2 cellular contexts compared by ENCODE assay signal in genomic region chr1:214068979-214069378, GRCh38.
TF ChIP-seq lines count a peak whose summit lies in the region.

No MANE protein-coding gene starts in this region.

TF ChIP-seq in HepG2, 621 proteins besides CTCF, POLR2A, EP300 and RAD21 (continued from another document and continues in another):
- TF ChIP-seq FOXA1 (IDR thresholded peaks at IDR 0.05) = no peak
- peak; percentile 64 for TF ChIP-seq FOXA1 (CRISPR knock-in tag; IDR thresholded peaks at IDR 0.05)
- TF ChIP-seq ZNF550 (CRISPR knock-in tag; IDR thresholded peaks at IDR 0.05; ENCODE audit: borderline replicate concordance) = no peak
- peak; percentile 62; the same call in 1 of the 2 replicates for TF ChIP-seq NR2F2 (IDR thresholded peaks at IDR 0.05; ENCODE audit: borderline replicate concordance, low read depth)
- peak; percentile 35 for TF ChIP-seq NR2F6 (IDR thresholded peaks at IDR 0.05)
- TF ChIP-seq NR2F6 (CRISPR knock-in tag; IDR thresholded peaks at IDR 0.05) = peak; percentile 62
- TF ChIP-seq ZGPAT (CRISPR knock-in tag; IDR thresholded peaks at IDR 0.05) = 0 out of 2 replicates have a peak, but pooled peaks have one; percentile 12
- peak; percentile 67 for TF ChIP-seq SKI (IDR thresholded peaks at IDR 0.05; ENCODE audit: partially characterized antibody)
- TF ChIP-seq ZFP1 (CRISPR knock-in tag; IDR thresholded peaks at IDR 0.05) = no peak
- TF ChIP-seq, protein P1, sequence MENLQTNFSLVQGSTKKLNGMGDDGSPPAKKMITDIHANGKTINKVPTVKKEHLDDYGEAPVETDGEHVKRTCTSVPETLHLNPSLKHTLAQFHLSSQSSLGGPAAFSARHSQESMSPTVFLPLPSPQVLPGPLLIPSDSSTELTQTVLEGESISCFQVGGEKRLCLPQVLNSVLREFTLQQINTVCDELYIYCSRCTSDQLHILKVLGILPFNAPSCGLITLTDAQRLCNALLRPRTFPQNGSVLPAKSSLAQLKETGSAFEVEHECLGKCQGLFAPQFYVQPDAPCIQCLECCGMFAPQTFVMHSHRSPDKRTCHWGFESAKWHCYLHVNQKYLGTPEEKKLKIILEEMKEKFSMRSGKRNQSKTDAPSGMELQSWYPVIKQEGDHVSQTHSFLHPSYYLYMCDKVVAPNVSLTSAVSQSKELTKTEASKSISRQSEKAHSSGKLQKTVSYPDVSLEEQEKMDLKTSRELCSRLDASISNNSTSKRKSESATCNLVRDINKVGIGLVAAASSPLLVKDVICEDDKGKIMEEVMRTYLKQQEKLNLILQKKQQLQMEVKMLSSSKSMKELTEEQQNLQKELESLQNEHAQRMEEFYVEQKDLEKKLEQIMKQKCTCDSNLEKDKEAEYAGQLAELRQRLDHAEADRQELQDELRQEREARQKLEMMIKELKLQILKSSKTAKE (CRISPR knock-in tag; IDR thresholded peaks at IDR 0.05; ENCODE audit: borderline replicate concordance) = peak; percentile 56; the same call in 1 of the 2 replicates
- no peak for TF ChIP-seq KMT2A (CRISPR knock-in tag; IDR thresholded peaks at IDR 0.05)
- 0 out of 2 replicates have a peak, but pooled peaks have one; percentile 29 for TF ChIP-seq ZNF609 (CRISPR knock-in tag; IDR thresholded peaks at IDR 0.05; ENCODE audit: borderline replicate concordance)
- no peak for TF ChIP-seq SOX13 (IDR thresholded peaks at IDR 0.05)
- peak in 1 of 2 experiments; percentile 48; a peak in 1 of 4 replicates for TF ChIP-seq SOX13 (CRISPR knock-in tag; conservative IDR thresholded peaks at IDR 0.05 in 1 of 2, IDR thresholded peaks at IDR 0.05 in 1 of 2)
- TF ChIP-seq RARA (CRISPR knock-in tag; IDR thresholded peaks at IDR 0.05) = peak; percentile 81

TF ChIP-seq in liver, 16 proteins besides CTCF, POLR2A, EP300 and RAD21 (continued from another document):
- TF ChIP-seq, protein P2, sequence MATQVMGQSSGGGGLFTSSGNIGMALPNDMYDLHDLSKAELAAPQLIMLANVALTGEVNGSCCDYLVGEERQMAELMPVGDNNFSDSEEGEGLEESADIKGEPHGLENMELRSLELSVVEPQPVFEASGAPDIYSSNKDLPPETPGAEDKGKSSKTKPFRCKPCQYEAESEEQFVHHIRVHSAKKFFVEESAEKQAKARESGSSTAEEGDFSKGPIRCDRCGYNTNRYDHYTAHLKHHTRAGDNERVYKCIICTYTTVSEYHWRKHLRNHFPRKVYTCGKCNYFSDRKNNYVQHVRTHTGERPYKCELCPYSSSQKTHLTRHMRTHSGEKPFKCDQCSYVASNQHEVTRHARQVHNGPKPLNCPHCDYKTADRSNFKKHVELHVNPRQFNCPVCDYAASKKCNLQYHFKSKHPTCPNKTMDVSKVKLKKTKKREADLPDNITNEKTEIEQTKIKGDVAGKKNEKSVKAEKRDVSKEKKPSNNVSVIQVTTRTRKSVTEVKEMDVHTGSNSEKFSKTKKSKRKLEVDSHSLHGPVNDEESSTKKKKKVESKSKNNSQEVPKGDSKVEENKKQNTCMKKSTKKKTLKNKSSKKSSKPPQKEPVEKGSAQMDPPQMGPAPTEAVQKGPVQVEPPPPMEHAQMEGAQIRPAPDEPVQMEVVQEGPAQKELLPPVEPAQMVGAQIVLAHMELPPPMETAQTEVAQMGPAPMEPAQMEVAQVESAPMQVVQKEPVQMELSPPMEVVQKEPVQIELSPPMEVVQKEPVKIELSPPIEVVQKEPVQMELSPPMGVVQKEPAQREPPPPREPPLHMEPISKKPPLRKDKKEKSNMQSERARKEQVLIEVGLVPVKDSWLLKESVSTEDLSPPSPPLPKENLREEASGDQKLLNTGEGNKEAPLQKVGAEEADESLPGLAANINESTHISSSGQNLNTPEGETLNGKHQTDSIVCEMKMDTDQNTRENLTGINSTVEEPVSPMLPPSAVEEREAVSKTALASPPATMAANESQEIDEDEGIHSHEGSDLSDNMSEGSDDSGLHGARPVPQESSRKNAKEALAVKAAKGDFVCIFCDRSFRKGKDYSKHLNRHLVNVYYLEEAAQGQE (IDR thresholded peaks at IDR 0.05) = no peak
- TF ChIP-seq GABPA (IDR thresholded peaks at IDR 0.05 in 1 of 2, conservative IDR thresholded peaks at IDR 0.05 in 1 of 2) (no peak), HNF4G (IDR thresholded peaks at IDR 0.05) (no peak), MAX (IDR thresholded peaks at IDR 0.05) (no peak), FOXA2 (IDR thresholded peaks at IDR 0.05) (no peak), TAF1 (conservative IDR thresholded peaks at IDR 0.05) (no peak), NR2F2 (IDR thresholded peaks at IDR 0.05) (no peak), EGR1 (IDR thresholded peaks at IDR 0.05; ENCODE audit: low read depth in 2 of 2) (no peak)
